ENCODE assay signal across 23 cellular contexts in the genomic region with DNA sequence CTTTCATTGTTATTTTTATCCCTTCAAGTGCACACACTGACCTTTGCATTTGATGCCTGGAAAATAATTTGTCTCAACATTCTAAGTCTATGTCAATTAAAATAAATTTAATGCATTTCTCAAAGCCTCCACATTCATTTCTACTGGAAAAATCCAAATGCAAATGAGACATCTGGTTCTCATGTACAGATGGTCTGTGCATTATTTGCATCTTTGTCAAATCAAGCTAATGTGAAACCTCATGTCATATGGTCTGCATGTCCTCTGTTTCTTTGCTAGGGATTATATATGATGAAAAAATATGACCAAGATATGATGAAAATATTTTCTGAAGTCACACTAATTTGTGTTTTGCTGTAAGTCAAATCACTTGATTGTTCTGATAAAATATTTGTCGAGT.
"Had no signal": no experiment of that assay in that cellular context is flagged by ENCODE, and none has a peak within 500 bp of the region (broad histone marks: within the 10 kb centered on the region; RNA-seq: fewer than 3 reads in every experiment).

No MANE protein-coding gene starts in this region.

- H3K27me3 ChIP-seq: brain microvascular endothelial cell, tibial artery had no signal

- H3K4me3 Mint-ChIP-seq: activated CD4-positive, alpha-beta memory T cell treated with anti-CD3 and anti-CD28 coated beads, Interleukin-2, amount 10 ng/mL, durations not matched to agents 7 days and 5 days; activated CD4-positive, alpha-beta T cell treated with anti-CD3 and anti-CD28 coated beads, Interleukin-2, amount 10 ng/mL, durations not matched to agents 24 days and 14 days; activated naive CD4-positive, alpha-beta T cell treated with anti-CD3 and anti-CD28 coated beads, Interleukin-2, amount 10 ng/mL, durations not matched to agents 7 days and 5 days; activated T-cell treated with anti-CD3 and anti-CD28 coated beads, Interleukin-2, amount 50 U/mL, for 72 hours; memory B cell; nephron progenitor cell; T-helper 2 cell treated with Interferon-gamma antibody and Interleukin-4, amounts not matched to agents 5 μg/mL and 100 μg/mL, for 36 hours had no signal

- H3K9me3 Mint-ChIP-seq: activated CD4-positive, alpha-beta memory T cell treated with anti-CD3 and anti-CD28 coated beads, Interleukin-2, amount 10 ng/mL, durations not matched to agents 7 days and 5 days; activated CD4-positive, alpha-beta T cell treated with anti-CD3 and anti-CD28 coated beads, Interleukin-2, amount 10 ng/mL, durations not matched to agents 24 days and 14 days; activated naive CD4-positive, alpha-beta T cell treated with anti-CD3 and anti-CD28 coated beads, Interleukin-2, amount 10 ng/mL, durations not matched to agents 7 days and 5 days; activated T-cell treated with anti-CD3 and anti-CD28 coated beads, Interleukin-2, amount 50 U/mL, for 72 hours; memory B cell; nephron progenitor cell; T-helper 2 cell treated with Interferon-gamma antibody and Interleukin-4, amounts not matched to agents 5 μg/mL and 100 μg/mL, for 36 hours had no signal

- H3K27ac ChIP-seq: brain microvascular endothelial cell, parathyroid adenoma, tibial artery, VCaP had no signal

- H3K36me3 ChIP-seq: brain microvascular endothelial cell, tibial artery had no signal

- H3K27ac Mint-ChIP-seq: activated CD4-positive, alpha-beta memory T cell treated with anti-CD3 and anti-CD28 coated beads, Interleukin-2, amount 10 ng/mL, durations not matched to agents 7 days and 5 days; activated CD4-positive, alpha-beta T cell treated with anti-CD3 and anti-CD28 coated beads, Interleukin-2, amount 10 ng/mL, durations not matched to agents 24 days and 14 days; activated naive CD4-positive, alpha-beta T cell treated with anti-CD3 and anti-CD28 coated beads, Interleukin-2, amount 10 ng/mL, durations not matched to agents 7 days and 5 days; activated T-cell treated with anti-CD3 and anti-CD28 coated beads, Interleukin-2, amount 50 U/mL, for 72 hours; memory B cell; T-helper 2 cell treated with Interferon-gamma antibody and Interleukin-4, amounts not matched to agents 5 μg/mL and 100 μg/mL, for 36 hours had no signal

- H3K4me1 ChIP-seq: parathyroid adenoma had no signal

- ATAC-seq: activated CD4-positive, CD25-positive, alpha-beta regulatory T cell treated with anti-CD3 and anti-CD28 coated beads, Interleukin-2, amount 50 U/mL, for 24 hours; activated T-cell treated with anti-CD3 and anti-CD28 coated beads, Interleukin-2, amount 50 U/mL, for 72 hours; mucosa of descending colon had no signal

- H3K4me3 ChIP-seq: mucosa of descending colon, tibial artery had no signal

- H3K79me2 ChIP-seq: parathyroid adenoma had no signal

- H3K9ac ChIP-seq: parathyroid adenoma had no signal

- H3K9me3 ChIP-seq: mucosa of descending colon, tibial artery had no signal

- H3K36me3 Mint-ChIP-seq: activated naive CD4-positive, alpha-beta T cell treated with anti-CD3 and anti-CD28 coated beads, Interleukin-2, amount 10 ng/mL, durations not matched to agents 7 days and 5 days; memory B cell had no signal

- H3K4me1 Mint-ChIP-seq: activated CD4-positive, alpha-beta memory T cell treated with anti-CD3 and anti-CD28 coated beads, Interleukin-2, amount 10 ng/mL, durations not matched to agents 7 days and 5 days; activated CD4-positive, alpha-beta T cell treated with anti-CD3 and anti-CD28 coated beads, Interleukin-2, amount 10 ng/mL, durations not matched to agents 24 days and 14 days; activated naive CD4-positive, alpha-beta T cell treated with anti-CD3 and anti-CD28 coated beads, Interleukin-2, amount 10 ng/mL, durations not matched to agents 7 days and 5 days had no signal

- DNase-seq: activated CD4-positive, alpha-beta memory T cell treated with anti-CD3 and anti-CD28 coated beads, Interleukin-2, amount 10 ng/mL, durations not matched to agents 7 days and 5 days; activated CD4-positive, alpha-beta T cell treated with anti-CD3 and anti-CD28 coated beads, Interleukin-2, amount 10 ng/mL, durations not matched to agents 24 days and 14 days; activated effector memory CD4-positive, alpha-beta T cell treated with Interleukin-2 at 50 U/mL for 16 hours; activated naive CD4-positive, alpha-beta T cell treated with anti-CD3 and anti-CD28 coated beads, Interleukin-2, amount 10 ng/mL, durations not matched to agents 7 days and 5 days; activated T-cell treated with anti-CD3 and anti-CD28 coated beads, Interleukin-2, amount 50 U/mL, for 72 hours; brain microvascular endothelial cell; caudate nucleus; dermis blood vessel endothelial cell; effector CD8-positive, alpha-beta T cell; foreskin melanocyte; hippocampal formation; left cardiac atrium; mucosa of descending colon; nephron progenitor cell; right cardiac atrium; stimulated activated CD4-positive, alpha-beta T cell treated with anti-CD3 and anti-CD28 coated beads, Interleukin-4, amount 100 ng/mL, for 24 hours; stimulated activated naive CD4-positive, alpha-beta T cell treated with Interleukin-2 at 50 U/mL for 16 hours; tibial artery had no signal

- H2AFZ ChIP-seq: parathyroid adenoma had no signal
